In genomic region chr7:95595825-95596182, GRCh38 we compare ENCODE assay signal across 8 cellular contexts. TPM values are rescaled to one million over a fixed set of nuclear protein-coding genes. Genes with fewer than 3 reads are reported as not detected.
DNase-seq lines count a peak whose midpoint lies in the region; ATAC-seq and TF ChIP-seq lines count a peak whose summit lies in the region.

No MANE protein-coding gene starts in this region.

- no peaks in the 10 kb centered on the region for H3K36me3 Mint-ChIP-seq in chondrocyte (ENCODE audit: low read depth)

- H3K4me1 Mint-ChIP-seq in chondrocyte (ENCODE audit: low read depth) = peaks cover 33% of the 10 kb centered on the region

- peak overlapping the region in 18 of 21 experiments; percentile 3 to 95 (median 83) for H3K27ac ChIP-seq in skin epidermis

- H3K9me3 Mint-ChIP-seq in chondrocyte (ENCODE audit: low read depth) = no peaks in the 10 kb centered on the region

- TF ChIP-seq CTCF in HFF-Myc (IDR thresholded peaks at IDR 0.05; ENCODE audit: low read depth, low read length, missing control alignments) = no peak
- TF ChIP-seq CTCF in chondrocyte (IDR thresholded peaks at IDR 0.05) = no peak

- H3K4me3 ChIP-seq in HFF-Myc (replicated peaks; ENCODE audit: low read depth, low read length) (peak overlapping the region; percentile 43), skin epidermis (peak overlapping the region; percentile 38 to 53 (median 51))

- peak overlapping the region; percentile 98 for H3K27ac Mint-ChIP-seq in chondrocyte (ENCODE audit: unreplicated experiment)

- DNase-seq in HFF-Myc (ENCODE audit: extremely low read depth, low read depth) (no peak), chondrocyte (ENCODE audit: low spot score) (no peak), left kidney (ENCODE audit: low read depth, low spot score) (peak; percentile 53), NCI-H446 treated with DMSO at 0.1 percent for 48 hours (lab: John Stamatoyannopoulos, UW) (no peak), NCI-H2029 (lab: John Stamatoyannopoulos, UW) (no peak), amygdala (lab: John Stamatoyannopoulos, UW) (no peak)

- no peak for ATAC-seq in GM21786 (IDR thresholded peaks at IDR 0.05; ENCODE audit: unreplicated experiment)

- no peaks in the 10 kb centered on the region for H3K27me3 Mint-ChIP-seq in chondrocyte (ENCODE audit: low read depth)

- H3K4me3 Mint-ChIP-seq in chondrocyte (ENCODE audit: unreplicated experiment) = peak overlapping the region; percentile 97

RNA-seq across cellular contexts. Expression of gene PDK4, which starts 0.5 kb away (rescaled TPM):
- 1.9 to 8.6 TPM (median 7.3 TPM) in 3 replicates for total RNA-seq in chondrocyte
